In the genomic region with DNA sequence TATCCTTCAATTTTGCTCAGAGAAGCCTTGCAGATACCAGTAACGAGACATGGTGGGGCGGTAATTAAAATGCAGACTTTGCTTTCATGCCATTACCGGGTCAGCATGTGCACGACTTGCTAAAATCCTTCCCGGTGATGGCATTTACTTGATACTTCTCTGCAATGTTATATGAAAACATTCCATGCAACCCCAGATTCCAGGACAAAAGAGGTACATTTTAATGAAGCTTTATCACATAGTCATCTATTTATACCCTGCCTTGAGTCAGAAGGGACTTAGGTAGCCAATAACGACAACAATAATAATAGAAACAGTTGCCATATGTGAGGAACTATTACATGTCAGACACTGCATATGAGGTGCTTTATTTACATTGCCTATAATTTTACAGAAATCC, we compare ENCODE assay signal across 7 cellular contexts. TPM values are rescaled to one million over a fixed set of nuclear protein-coding genes. Genes with fewer than 3 reads are reported as not detected.
"Had no signal": no experiment of that assay in that cellular context is flagged by ENCODE, and none has a peak within 500 bp of the region (broad histone marks: within the 10 kb centered on the region; RNA-seq: fewer than 3 reads in every experiment).

No MANE protein-coding gene starts in this region.

- DNase-seq: H9, HCEC 1CT, IMR-90 had no signal

- ATAC-seq: GM23338, K562 had no signal

- H3K4me3 ChIP-seq: GM23338, K562 had no signal

RNA-seq across cellular contexts. Expression of gene PLA2G2C, which starts 29.4 kb away (rescaled TPM):
- total RNA-seq: GM23338, H1, H9, HT-29, IMR-90 had no signal

RNA-seq across cellular contexts. Expression of gene UBXN10, which starts 29.8 kb away (rescaled TPM):
- total RNA-seq: IMR-90 had no signal
